In the genomic region with DNA sequence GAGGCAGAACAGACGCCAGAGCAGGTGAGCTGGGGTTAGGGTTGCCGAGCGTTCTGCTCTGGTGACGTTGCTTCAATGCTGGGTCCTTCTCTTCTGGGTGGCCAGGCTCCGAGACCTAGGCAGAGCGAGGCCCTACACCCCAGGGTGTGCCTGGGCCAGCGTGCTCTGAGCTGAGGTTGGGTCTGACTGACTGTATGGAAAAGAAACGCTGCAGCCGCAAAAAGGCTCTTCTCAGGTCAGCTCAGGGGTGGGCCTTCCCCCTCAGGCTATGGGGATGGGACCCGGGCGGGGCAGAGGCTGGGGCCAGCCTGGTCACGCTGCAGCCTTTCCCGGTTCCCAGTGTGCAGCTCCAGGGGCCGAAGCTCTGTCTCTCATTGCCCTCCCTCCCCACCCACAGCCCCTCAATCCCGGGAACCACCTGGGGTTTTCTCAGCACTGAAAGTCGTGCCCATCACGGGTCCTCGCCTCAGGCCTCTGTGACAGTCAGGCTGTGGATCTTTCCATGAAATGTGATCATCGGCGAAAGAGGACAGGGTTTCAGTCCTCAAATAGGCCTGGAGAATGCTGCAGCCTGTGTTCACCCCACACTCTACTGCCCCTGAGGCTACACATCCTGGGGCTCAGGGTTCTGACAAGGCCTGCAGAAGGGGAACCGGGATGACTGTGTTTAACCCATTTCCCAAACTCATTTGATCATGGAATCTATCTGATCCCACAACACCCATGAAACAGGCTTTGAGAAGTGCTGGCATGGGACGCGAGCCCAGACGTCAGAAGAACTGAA, we compare ENCODE assay signal across 15 cellular contexts. TPM values are rescaled to one million over a fixed set of nuclear protein-coding genes. Genes with fewer than 3 reads are reported as not detected.
DNase-seq lines count a peak whose midpoint lies in the region; ATAC-seq, FAIRE-seq and TF ChIP-seq lines count a peak whose summit lies in the region.
"Had no signal": no experiment of that assay in that cellular context is flagged by ENCODE, and none has a peak within 500 bp of the region (broad histone marks: within the 10 kb centered on the region; RNA-seq: fewer than 3 reads in every experiment).

No MANE protein-coding gene starts in this region.

- no peak for TF ChIP-seq CTCF in kidney (IDR thresholded peaks at IDR 0.05; ENCODE audit: borderline replicate concordance, extremely low read depth, insufficient read depth)
- TF ChIP-seq CTCF in heart right ventricle (IDR thresholded peaks at IDR 0.05): no peak

- 91 to 95% methylated on average over 24 of the region's 24 CpGs for whole genome bisulfite sequencing in heart right ventricle, 2 donors

- H3K27ac ChIP-seq in BLaER1 (peak overlapping the region; percentile 83; the same call in 1 of the 2 replicates), kidney (ENCODE audit: low read depth in 2 of 2, low read length in 2 of 2) (no peak overlapping the region), heart right ventricle (no peak overlapping the region)

- no peaks in the 10 kb centered on the region for H4K20me1 ChIP-seq in BLaER1

- peak overlapping the region; percentile 77 for H3K4me2 ChIP-seq in BLaER1

- no peaks in the 10 kb centered on the region for H3K27me3 Mint-ChIP-seq in activated CD4-positive, alpha-beta T cell treated with anti-CD3 and anti-CD28 coated beads, Interleukin-2, amount 10 ng/mL, durations not matched to agents 24 days and 14 days

- intact Hi-C loops in kidney (cut with DNase I): no loop called here
- intact Hi-C loops in posterior vena cava (cut with DNase I): no loop called here
- intact Hi-C loops in activated CD4-positive, alpha-beta T cell treated with anti-CD3 and anti-CD28 coated beads, Interleukin-2, amount 10 ng/mL, durations not matched to agents 24 days and 14 days (cut with micrococcal nuclease): no loop called here
- intact Hi-C loops in heart right ventricle (cut with DNase I): no loop called here

- H3K27me3 ChIP-seq in BLaER1 (no peaks in the 10 kb centered on the region), H7 (ENCODE audit: control insufficient read depth, insufficient read depth, low read length) (no peaks in the 10 kb centered on the region), heart right ventricle (peaks cover 0 to 25% (median 2%) of the 10 kb centered on the region in 7 donors)

- H3K4me3 ChIP-seq in BLaER1 (no peak overlapping the region), H7 (ENCODE audit: insufficient read depth, low read depth, low read length) (no peak overlapping the region), kidney (ENCODE audit: low read length in 2 of 2) (no peak overlapping the region), heart right ventricle (no peak overlapping the region)

- H3K9me3 ChIP-seq in BLaER1: no peaks in the 10 kb centered on the region
- no peaks in the 10 kb centered on the region for H3K9me3 ChIP-seq in kidney (ENCODE audit: control insufficient read depth in 1 of 2, low read length in 2 of 2)
- no peaks in the 10 kb centered on the region for H3K9me3 ChIP-seq in heart right ventricle

- no peaks in the 10 kb centered on the region for H3K36me3 ChIP-seq in BLaER1
- H3K36me3 ChIP-seq in H7 (replicated peaks; ENCODE audit: control insufficient read depth, insufficient read depth, low read length): no peaks in the 10 kb centered on the region
- H3K36me3 ChIP-seq in kidney (ENCODE audit: control insufficient read depth in 1 of 2, insufficient read depth in 2 of 2, low read length in 2 of 2): no peaks in the 10 kb centered on the region
- H3K36me3 ChIP-seq in heart right ventricle: peaks cover 0 to 10% (median 0%) of the 10 kb centered on the region in 9 donors

- H3K4me3 Mint-ChIP-seq in activated CD4-positive, alpha-beta T cell treated with anti-CD3 and anti-CD28 coated beads, Interleukin-2, amount 10 ng/mL, durations not matched to agents 24 days and 14 days: no peak overlapping the region
- H3K4me3 Mint-ChIP-seq: H9 had no signal

- H3K4me1 ChIP-seq in BLaER1 (peaks cover 70% of the 10 kb centered on the region), kidney (ENCODE audit: control insufficient read depth in 1 of 2, insufficient read depth in 1 of 2, low read depth in 1 of 2, low read length in 2 of 2) (no peaks in the 10 kb centered on the region), heart right ventricle (no peaks in the 10 kb centered on the region)

- H3K9me3 Mint-ChIP-seq in activated CD4-positive, alpha-beta T cell treated with anti-CD3 and anti-CD28 coated beads, Interleukin-2, amount 10 ng/mL, durations not matched to agents 24 days and 14 days: no peaks in the 10 kb centered on the region
- H3K9me3 Mint-ChIP-seq: H9 had no signal

- H3K9ac ChIP-seq in BLaER1 (no peak overlapping the region), kidney (ENCODE audit: low read length in 2 of 2) (no peak overlapping the region)

- no peaks in the 10 kb centered on the region for H3K36me3 Mint-ChIP-seq in activated CD4-positive, alpha-beta T cell treated with anti-CD3 and anti-CD28 coated beads, Interleukin-2, amount 10 ng/mL, durations not matched to agents 24 days and 14 days (ENCODE audit: low read depth)

- no peak overlapping the region for H3K27ac Mint-ChIP-seq in activated CD4-positive, alpha-beta T cell treated with anti-CD3 and anti-CD28 coated beads, Interleukin-2, amount 10 ng/mL, durations not matched to agents 24 days and 14 days
- H3K27ac Mint-ChIP-seq: H9 had no signal

- no peak for ATAC-seq in heart right ventricle

- H3K4me1 Mint-ChIP-seq in activated CD4-positive, alpha-beta T cell treated with anti-CD3 and anti-CD28 coated beads, Interleukin-2, amount 10 ng/mL, durations not matched to agents 24 days and 14 days: no peaks in the 10 kb centered on the region

- peak; percentile 53 for DNase-seq in H7
- DNase-seq in kidney: peak; percentile 50
- peak; percentile 50 for DNase-seq in posterior vena cava (ENCODE audit: low spot score)
- no peak for DNase-seq in NCI-H2171 treated with DMSO at 0.1 percent for 48 hours (lab: John Stamatoyannopoulos, UW)
- no peak for DNase-seq in activated CD4-positive, alpha-beta T cell treated with anti-CD3 and anti-CD28 coated beads, Interleukin-2, amount 10 ng/mL, durations not matched to agents 24 days and 14 days
- DNase-seq in heart right ventricle: no peak
- DNase-seq: IMR-90, NCI-H1417, NCI-H2029 treated with DMSO at 0.1 percent for 48 hours, NCI-H345, NCI-H526 treated with DMSO at 0.1 percent for 48 hours, OCI-M1, RPMI8226 had no signal

- FAIRE-seq in kidney (lab: Jason Lieb, UNC): no peak

RNA-seq across cellular contexts. Expression of a gene that starts 19.4 kb away (rescaled TPM):
- 1.1 and 1.3 TPM in 2 replicates for total RNA-seq in H7 (2014; rRNA removed; shearing (Covaris generic))
- 2.5 TPM for total RNA-seq in kidney
- 3.1 TPM for polyA plus RNA-seq in kidney (ENCODE audit: insufficient read depth, low read depth, low replicate concordance)
- 1 to 10 TPM; 5.0 to 5.1 TPM for total RNA-seq in posterior vena cava
- not detected in 2 replicates for total RNA-seq in activated CD4-positive, alpha-beta T cell treated with anti-CD3 and anti-CD28 coated beads, Interleukin-2, amount 10 ng/mL, durations not matched to agents 24 days and 14 days
- 1 to 10 TPM; 2.6 to 8.3 (median 4.7) TPM for total RNA-seq in heart right ventricle
- 1 to 10 TPM in 1 of 2 donors, under 1 TPM in 1; 0.88 to 6.2 TPM for polyA plus RNA-seq in heart right ventricle
- total RNA-seq: IMR-90 had no signal

Comparison
In these comparisons a context has a peak if more than half of its experiments do, and no peak if none do; other contexts are left out.
1. DNase-seq: peak in H7 (single experiment), kidney (single experiment) and posterior vena cava (single experiment); none in NCI-H2171 treated with DMSO at 0.1 percent for 48 hours (single experiment), activated CD4-positive, alpha-beta T cell treated with anti-CD3 and anti-CD28 coated beads, Interleukin-2, amount 10 ng/mL, durations not matched to agents 24 days and 14 days (single experiment) and heart right ventricle (0 of 2).